Comparison of ENCODE assay signal across 14 cellular contexts in the genomic region with DNA sequence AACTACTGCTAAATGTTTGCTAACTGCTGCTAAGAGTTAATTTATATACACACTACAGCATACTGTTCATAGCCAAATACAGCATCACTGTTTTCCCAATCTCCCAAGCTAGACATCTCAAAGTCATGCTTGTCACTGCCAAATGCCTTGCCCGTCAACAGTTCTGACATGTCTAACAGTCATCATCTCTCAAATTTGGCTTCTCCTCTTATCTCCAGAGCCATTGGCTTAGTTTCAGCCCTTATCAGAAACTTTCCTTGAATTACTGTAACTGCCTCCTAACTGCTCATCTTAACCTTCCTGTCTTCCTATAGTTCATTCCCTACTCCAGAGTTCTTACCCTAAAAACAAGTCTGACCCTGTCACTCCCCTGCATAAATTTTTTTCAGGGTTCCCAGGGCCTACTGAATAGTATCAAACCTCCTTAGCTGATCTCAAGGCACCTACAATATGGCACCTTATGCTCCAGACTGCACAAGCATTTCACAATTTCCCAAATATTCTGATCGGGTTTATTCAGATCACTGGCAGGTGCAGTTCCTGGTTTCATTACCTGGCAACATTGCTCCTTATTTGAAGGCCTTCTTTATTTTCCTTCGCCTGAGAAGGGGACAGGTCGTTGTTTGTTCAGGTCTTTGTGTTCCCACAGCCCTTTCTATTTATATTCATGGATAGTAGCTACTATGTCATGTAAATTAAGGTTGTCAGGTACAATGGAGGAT. TPM values are rescaled to one million over a fixed set of nuclear protein-coding genes. Genes with fewer than 3 reads are reported as not detected.
"Had no signal": no experiment of that assay in that cellular context is flagged by ENCODE, and none has a peak within 500 bp of the region (broad histone marks: within the 10 kb centered on the region; RNA-seq: fewer than 3 reads in every experiment).

No MANE protein-coding gene starts in this region.

- DNase-seq: activated CD4-positive, alpha-beta memory T cell treated with anti-CD3 and anti-CD28 coated beads for 36 hours; activated effector memory CD4-positive, alpha-beta T cell treated with anti-CD3 and anti-CD28 coated beads, Interleukin-2, amount 50 U/mL, for 16 hours; activated T-cell treated with anti-CD3 and anti-CD28 coated beads, Interleukin-2, amount 50 U/mL, for 4 hours; amniotic stem cell; endodermal cell; hypothalamus; kidney glomerular epithelial cell; mucosa of descending colon; natural killer cell; occipital lobe; psoas muscle; stimulated activated CD4-positive, alpha-beta T cell treated with anti-CD3 and anti-CD28 coated beads, Interleukin-12 subunit alpha, Interleukin-12 subunit beta, amount 100 ng/mL, for 4 hours; stimulated activated naive CD4-positive, alpha-beta T cell treated with Interleukin-2 at 50 U/mL for 16 hours had no signal

- H3K4me1 ChIP-seq: psoas muscle had no signal

- H3K4me3 ChIP-seq: mucosa of descending colon, psoas muscle had no signal

- ATAC-seq: activated naive CD4-positive, alpha-beta T cell treated with anti-CD3 and anti-CD28 coated beads, Interleukin-2, amount 50 U/mL, for 72 hours; activated T-cell treated with anti-CD3 and anti-CD28 coated beads, Interleukin-2, amount 50 U/mL, for 4 hours; mucosa of descending colon; natural killer cell; psoas muscle had no signal

- H3K27ac ChIP-seq: psoas muscle had no signal

- H3K9me3 ChIP-seq: mucosa of descending colon, psoas muscle had no signal

RNA-seq across cellular contexts. Expression of a gene that starts 55.9 kb away (rescaled TPM):
- total RNA-seq: psoas muscle had no signal
